ENCODE assay signal across 1 cellular context in genomic region chr7:2258661-2259365, GRCh38.
TF ChIP-seq lines count a peak whose summit lies in the region.

No MANE protein-coding gene starts in this region.

TF ChIP-seq in H1, 55 proteins besides CTCF, POLR2A, EP300 and RAD21:
- TF ChIP-seq EGR1 (IDR thresholded peaks at IDR 0.05; ENCODE audit: borderline replicate concordance, low read depth, low read length) (no peak), TAF1 (IDR thresholded peaks at IDR 0.05; ENCODE audit: low read depth, low read length) (no peak), TCF12 (IDR thresholded peaks at IDR 0.05; ENCODE audit: low read depth, low read length) (no peak), HDAC2 (IDR thresholded peaks at IDR 0.05; ENCODE audit: borderline replicate concordance in 1 of 2, low read depth in 2 of 2, low read length in 2 of 2) (no peak), CHD1 (IDR thresholded peaks at IDR 0.05; ENCODE audit: low read depth, low read length) (no peak), USF2 (IDR thresholded peaks at IDR 0.05; ENCODE audit: low read length) (no peak), TAF7 (optimal IDR thresholded peaks at IDR 0.05; ENCODE audit: borderline replicate concordance, low read depth, low read length) (no peak), SIN3A (conservative IDR thresholded peaks at IDR 0.05 in 1 of 2, IDR thresholded peaks at IDR 0.05 in 1 of 2; ENCODE audit: low read depth in 1 of 2, low read length in 2 of 2) (no peak), BRCA1 (IDR thresholded peaks at IDR 0.05; ENCODE audit: low read depth, low read length) (no peak), SIRT6 (IDR thresholded peaks at IDR 0.05; ENCODE audit: low read length) (no peak)
